In genomic region chr1:41662656-41663437, GRCh38 we compare ENCODE assay signal across 8 cellular contexts.
DNase-seq lines count a peak whose midpoint lies in the region; ATAC-seq and TF ChIP-seq lines count a peak whose summit lies in the region.

No MANE protein-coding gene starts in this region.

- CTCF ChIA-PET in A673 (lab: Charles Lee), result no interaction called here

- H3K27ac ChIP-seq in A673 (ENCODE audit: low read depth, low read length, poor library complexity, severe bottlenecking), result peak overlapping the region; percentile 74

- POLR2A ChIA-PET in A673 (lab: Charles Lee; ENCODE audit: low non-redundant PET), result interaction anchor here (0.8 kb wide), 1 partner anchor 13 kb away, joined by 4 read pairs; no protein-coding TSS in a partner anchor

- DNase-seq in A673 (ENCODE audit: low spot score), result peak; percentile 68
- peak in 4 of 5 experiments; percentile 26 to 49 (median 34) for DNase-seq in T-helper 2 cell
- no peak for DNase-seq in central memory CD8-positive, alpha-beta T cell (ENCODE audit: low spot score in 2 of 2)
- peak; percentile 72 for DNase-seq in left kidney (ENCODE audit: low read depth, low spot score)
- peak in 2 of 3 donors; percentile 29 to 45 for DNase-seq in stimulated activated CD4-positive, alpha-beta T cell treated with anti-CD3 and anti-CD28 coated beads, TNF-alpha, amount 100 ng/mL, for 1 hour (ENCODE audit: low read depth in 3 of 3, low spot score in 1 of 3)
- no peak for DNase-seq in SKM-1 (lab: John Stamatoyannopoulos, UW; ENCODE audit: unreplicated experiment)

- no peaks in the 10 kb centered on the region for H3K27me3 Mint-ChIP-seq in central memory CD8-positive, alpha-beta T cell

- peak overlapping the region; percentile 47 for H3K4me3 Mint-ChIP-seq in central memory CD8-positive, alpha-beta T cell

- peak overlapping the region; percentile 58 for H3K4me3 ChIP-seq in A673 (ENCODE audit: low read depth, low read length, poor library complexity, severe bottlenecking)

- no TSS peak for BruUV-seq in A673 (replicated peaks; lab: Mats Ljungman, UMichigan)

- intact Hi-C loops in A673 (cut with micrococcal nuclease; ENCODE audit: unreplicated experiment), result no loop called here

- H3K27ac Mint-ChIP-seq in central memory CD8-positive, alpha-beta T cell (ENCODE audit: low read depth), result peak overlapping the region; percentile 64

- no peak for TF ChIP-seq CTCF in A673 (conservative IDR thresholded peaks at IDR 0.05; ENCODE audit: low read depth, low read length)

- no peaks in the 10 kb centered on the region for H3K27me3 ChIP-seq in A673 (replicated peaks; ENCODE audit: insufficient read depth, low read depth, low read length, poor library complexity)

- peaks cover 73% of the 10 kb centered on the region for H3K4me1 Mint-ChIP-seq in central memory CD8-positive, alpha-beta T cell

- H3K36me3 ChIP-seq in A673 (ENCODE audit: insufficient read depth, low read length, poor library complexity, severe bottlenecking), result no peaks in the 10 kb centered on the region

- H3K9me3 Mint-ChIP-seq in central memory CD8-positive, alpha-beta T cell, result no peaks in the 10 kb centered on the region

- ATAC-seq in GM18520 (IDR thresholded peaks at IDR 0.05; ENCODE audit: unreplicated experiment) (peak; percentile 19), HG02981 (IDR thresholded peaks at IDR 0.05; ENCODE audit: unreplicated experiment) (peak; percentile 34)
- ATAC-seq in central memory CD8-positive, alpha-beta T cell (replicated peaks; ENCODE audit: extremely low read depth, poor library complexity, severe bottlenecking), result peak; percentile 37

- H3K36me3 Mint-ChIP-seq in central memory CD8-positive, alpha-beta T cell (ENCODE audit: insufficient read depth), result peaks cover 4% of the 10 kb centered on the region

- peaks cover 30% of the 10 kb centered on the region for H3K4me1 ChIP-seq in A673 (ENCODE audit: insufficient read depth, low read length, poor library complexity, severe bottlenecking)

- no peaks in the 10 kb centered on the region for H3K9me3 ChIP-seq in A673 (ENCODE audit: low read depth, low read length, poor library complexity, severe bottlenecking)

Comparison
In these comparisons a context has a peak if more than half of its experiments do, and no peak if none do; other contexts are left out.
1. DNase-seq: peak in A673 (single experiment), T-helper 2 cell (4 of 5), left kidney (single experiment) and stimulated activated CD4-positive, alpha-beta T cell treated with anti-CD3 and anti-CD28 coated beads, TNF-alpha, amount 100 ng/mL, for 1 hour (2 of 3); none in central memory CD8-positive, alpha-beta T cell (0 of 2) and SKM-1 (single experiment).
2. Peak in every context shown above with its lines, with median percentiles within 50 percentile points of each other: ATAC-seq.